3 cellular contexts compared by ENCODE assay signal in the genomic region with DNA sequence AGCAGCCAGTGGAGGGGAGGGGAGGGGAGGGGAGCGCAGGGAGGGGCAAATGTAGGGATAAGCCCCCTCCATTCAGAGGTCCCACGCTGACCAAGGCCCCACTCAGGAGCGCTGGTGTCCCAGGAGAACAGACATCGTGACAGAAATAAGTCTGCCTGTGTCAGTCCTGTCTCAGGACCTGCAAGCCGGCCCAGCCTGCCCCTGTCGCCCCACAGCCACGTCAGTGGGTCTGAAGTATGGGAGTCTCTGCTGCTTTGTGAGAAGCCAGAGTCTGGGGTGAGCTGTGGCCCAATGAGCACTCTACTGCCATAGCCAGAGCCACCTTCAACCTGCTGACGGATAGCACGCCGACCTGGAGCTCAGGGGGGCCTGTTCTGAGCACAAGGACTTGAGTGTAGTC. TPM values are rescaled to one million over a fixed set of nuclear protein-coding genes. Genes with fewer than 3 reads are reported as not detected.
"Had no signal": no experiment of that assay in that cellular context is flagged by ENCODE, and none has a peak within 500 bp of the region (broad histone marks: within the 10 kb centered on the region; RNA-seq: fewer than 3 reads in every experiment).

No MANE protein-coding gene starts in this region.

RNA-seq across cellular contexts. Expression of a gene that starts 8.5 kb away (rescaled TPM):
- total RNA-seq: HepG2, K562 had no signal
- polyA plus RNA-seq: HepG2, IgD-negative memory B cell, K562 had no signal
